17 cellular contexts compared by ENCODE assay signal in genomic region chr19:40571831-40572495, GRCh38. TPM values are rescaled to one million over a fixed set of nuclear protein-coding genes. Genes with fewer than 3 reads are reported as not detected.
A peak's percentile ranks its signal among the peaks of the same experiment; 100 is the strongest.
DNase-seq lines count a peak whose midpoint lies in the region; ATAC-seq and TF ChIP-seq lines count a peak whose summit lies in the region.
"Had no signal": no experiment of that assay in that cellular context is flagged by ENCODE, and none has a peak within 500 bp of the region (broad histone marks: within the 10 kb centered on the region; RNA-seq: fewer than 3 reads in every experiment).

No MANE protein-coding gene starts in this region.

- H3K36me3 Mint-ChIP-seq in memory B cell (no peaks in the 10 kb centered on the region), chondrocyte (ENCODE audit: low read depth) (no peaks in the 10 kb centered on the region)
- peaks cover 0 to 2% of the 10 kb centered on the region in 2 donors for H3K36me3 Mint-ChIP-seq in stimulated activated naive B cell treated with anti-CD40 and anti-IgM and Interleukin-4, amounts not matched to agents 10 μg/mL and 1 μg/mL and 100 μg/mL, for 72 hours

- H3K36me3 ChIP-seq in H7 (replicated peaks; ENCODE audit: control insufficient read depth, insufficient read depth, low read length) (no peaks in the 10 kb centered on the region), OCI-LY7 (ENCODE audit: insufficient read depth, low read length) (no peaks in the 10 kb centered on the region)
- H3K36me3 ChIP-seq: MG63 had no signal

- no peak overlapping the region for H3K4me3 ChIP-seq in H7 (ENCODE audit: insufficient read depth, low read depth, low read length)
- no peak overlapping the region for H3K4me3 ChIP-seq in OCI-LY7 (ENCODE audit: low read depth, low read length, poor library complexity, severe bottlenecking)
- H3K4me3 ChIP-seq: MG63, SJSA1 had no signal

- POLR2A ChIA-PET in OCI-LY7 (lab: Charles Lee): no interaction called here

- H3K9me3 ChIP-seq in OCI-LY7 (ENCODE audit: low read length): no peaks in the 10 kb centered on the region
- H3K9me3 ChIP-seq: MG63, SJSA1 had no signal

- H3K27ac Mint-ChIP-seq in memory B cell: peak overlapping the region; percentile 49
- peak overlapping the region; percentile 37 for H3K27ac Mint-ChIP-seq in stimulated activated naive B cell treated with anti-CD40 and anti-IgM and Interleukin-4, amounts not matched to agents 10 μg/mL and 1 μg/mL and 100 μg/mL, for 72 hours
- no peak overlapping the region for H3K27ac Mint-ChIP-seq in chondrocyte (ENCODE audit: unreplicated experiment)

- H3K4me1 Mint-ChIP-seq in memory B cell (peaks cover 9% of the 10 kb centered on the region), chondrocyte (ENCODE audit: low read depth) (peaks cover 14% of the 10 kb centered on the region)
- peaks cover 16 to 39% of the 10 kb centered on the region in 2 donors for H3K4me1 Mint-ChIP-seq in stimulated activated naive B cell treated with anti-CD40 and anti-IgM and Interleukin-4, amounts not matched to agents 10 μg/mL and 1 μg/mL and 100 μg/mL, for 72 hours

- H3K27ac ChIP-seq in OCI-LY7 (ENCODE audit: low read depth, low read length, poor library complexity, severe bottlenecking): no peak overlapping the region
- H3K27ac ChIP-seq: SJSA1 had no signal

- TF ChIP-seq CTCF in OCI-LY7 (conservative IDR thresholded peaks at IDR 0.05; ENCODE audit: low read length) (no peak), chondrocyte (IDR thresholded peaks at IDR 0.05) (no peak)

- H3K27me3 Mint-ChIP-seq in memory B cell (no peaks in the 10 kb centered on the region), chondrocyte (ENCODE audit: low read depth) (peaks cover 10% of the 10 kb centered on the region)
- H3K27me3 Mint-ChIP-seq in stimulated activated naive B cell treated with anti-CD40 and anti-IgM and Interleukin-4, amounts not matched to agents 10 μg/mL and 1 μg/mL and 100 μg/mL, for 72 hours: peaks cover 4 to 21% of the 10 kb centered on the region in 2 donors

- H3K27me3 ChIP-seq in H7 (ENCODE audit: control insufficient read depth, insufficient read depth, low read length): peaks cover 34% of the 10 kb centered on the region
- H3K27me3 ChIP-seq: MG63 had no signal

- H3K9me3 Mint-ChIP-seq in memory B cell: peaks cover 3% of the 10 kb centered on the region
- H3K9me3 Mint-ChIP-seq in stimulated activated naive B cell treated with anti-CD40 and anti-IgM and Interleukin-4, amounts not matched to agents 10 μg/mL and 1 μg/mL and 100 μg/mL, for 72 hours: peaks cover 3 to 5% of the 10 kb centered on the region in 2 donors
- H3K9me3 Mint-ChIP-seq in chondrocyte (ENCODE audit: low read depth): no peaks in the 10 kb centered on the region

- CTCF ChIA-PET in OCI-LY7 (lab: Charles Lee; ENCODE audit: unreplicated experiment): no interaction called here

- intact Hi-C loops in OCI-LY7 (cut with micrococcal nuclease; ENCODE audit: unreplicated experiment): no loop called here

- DNase-seq in H7 (peak; percentile 16), OCI-LY7 (ENCODE audit: low spot score) (no peak), memory B cell (ENCODE audit: low spot score in 2 of 2) (no peak), chondrocyte (ENCODE audit: low spot score) (no peak), NOMO-1 (lab: John Stamatoyannopoulos, UW; ENCODE audit: unreplicated experiment in 2 of 2) (no peak)
- DNase-seq in stimulated activated naive B cell treated with anti-CD40 and anti-IgM and Interleukin-4, amounts not matched to agents 10 μg/mL and 1 μg/mL and 100 μg/mL, for 72 hours: no peak
- DNase-seq: DMS79, Kasumi-1, MG63, NCI-H1048, NCI-H1436, NCI-H1930, NCI-H2171, NCI-H526 had no signal

- no peaks in the 10 kb centered on the region; the same call in 1 of the 2 replicates for H3K79me2 ChIP-seq in OCI-LY7 (ENCODE audit: insufficient read depth, low read depth, low read length)

- H3K4me3 Mint-ChIP-seq in memory B cell (no peak overlapping the region), chondrocyte (ENCODE audit: unreplicated experiment) (no peak overlapping the region)
- no peak overlapping the region for H3K4me3 Mint-ChIP-seq in stimulated activated naive B cell treated with anti-CD40 and anti-IgM and Interleukin-4, amounts not matched to agents 10 μg/mL and 1 μg/mL and 100 μg/mL, for 72 hours

- no TSS peak for BruUV-seq in OCI-LY7 (replicated peaks; lab: Mats Ljungman, UMichigan)

- peak overlapping the region; percentile 51; the same call in 1 of the 2 replicates for H3K4me2 ChIP-seq in OCI-LY7 (ENCODE audit: low read length)

- H3K4me1 ChIP-seq in OCI-LY7 (ENCODE audit: insufficient read depth, low read length, poor library complexity, severe bottlenecking): peaks cover 17% of the 10 kb centered on the region

- ATAC-seq in memory B cell (ENCODE audit: low read depth): no peak
- ATAC-seq in stimulated activated naive B cell treated with anti-CD40 and anti-IgM and Interleukin-4, amounts not matched to agents 10 μg/mL and 1 μg/mL and 100 μg/mL, for 72 hours (replicated peaks): no peak
- no peak for ATAC-seq in HG03135 (IDR thresholded peaks at IDR 0.05; ENCODE audit: unreplicated experiment)
- ATAC-seq: Panc1 had no signal

- H2AFZ ChIP-seq in OCI-LY7 (ENCODE audit: low read length): no peak overlapping the region

- H3K9me2 ChIP-seq in OCI-LY7 (ENCODE audit: insufficient read depth, low read length): no peaks in the 10 kb centered on the region

- H4K20me1 ChIP-seq in OCI-LY7 (ENCODE audit: insufficient read depth, low read length): no peaks in the 10 kb centered on the region

RNA-seq across cellular contexts. Expression of gene SHKBP1, which starts 4.7 kb away (rescaled TPM):
- total RNA-seq in H7 (2014; rRNA removed; shearing (Covaris generic)): 52.3 and 58.2 TPM in 2 replicates
- total RNA-seq in OCI-LY7 (2014; rRNA removed; shearing (Covaris generic)): 42.0 and 49.4 TPM in 2 replicates
- 115 and 130 TPM in 2 replicates for total RNA-seq in OCI-LY7 (2022)
- total RNA-seq in chondrocyte: 40.9 to 47.8 TPM (median 46.8 TPM) in 3 replicates

RNA-seq across cellular contexts. Expression of gene LTBP4, which starts 29.2 kb away (rescaled TPM):
- total RNA-seq in H7 (2014; rRNA removed; shearing (Covaris generic)): 54.6 and 83.1 TPM in 2 replicates
- 22.1 and 44.5 TPM in 2 replicates for total RNA-seq in OCI-LY7 (2014; rRNA removed; shearing (Covaris generic))
- total RNA-seq in OCI-LY7 (2022): 108 and 121 TPM in 2 replicates
- 161 to 311 TPM (median 163 TPM) in 3 replicates for total RNA-seq in chondrocyte
